ENCODE assay signal across 27 cellular contexts in genomic region chr17:11701906-11702305, GRCh38.
"Had no signal": no experiment of that assay in that cellular context is flagged by ENCODE, and none has a peak within 500 bp of the region (broad histone marks: within the 10 kb centered on the region; RNA-seq: fewer than 3 reads in every experiment).

No MANE protein-coding gene starts in this region.

- FAIRE-seq: urothelium cell line had no signal

- H3K9me3 ChIP-seq: stomach, suprapubic skin, testis, thoracic aorta, tibial artery, tibial nerve, transverse colon, upper lobe of left lung, upper lobe of right lung, uterus, vagina had no signal

- H3K27ac ChIP-seq: stomach, suprapubic skin, testis, thoracic aorta, thyroid gland, tibial artery, tibial nerve, transverse colon, upper lobe of left lung, upper lobe of right lung, uterus, vagina had no signal

- H3K36me3 ChIP-seq: stomach, suprapubic skin, thoracic aorta, thyroid gland, tibial artery, tibial nerve, transverse colon, upper lobe of left lung, upper lobe of right lung, uterus, vagina had no signal

- H3K27me3 ChIP-seq: suprapubic skin, testis, thyroid gland, tibial artery, tibial nerve, transverse colon, upper lobe of left lung, upper lobe of right lung, uterus, vagina had no signal

- ATAC-seq: stimulated activated effector memory CD8-positive, alpha-beta T cell treated with anti-CD3 and anti-CD28 coated beads, Interleukin-12 subunit alpha, Interleukin-12 subunit beta, amount 100 ng/mL, for 72 hours; stimulated activated memory B cell treated with anti-CD40 and anti-IgM and Interleukin-4, amounts not matched to agents 10 μg/mL and 1 μg/mL and 100 μg/mL, for 72 hours; stimulated activated naive B cell treated with anti-CD40 and anti-IgM and Interleukin-4, amounts not matched to agents 10 μg/mL and 1 μg/mL and 100 μg/mL, for 72 hours; stimulated activated naive CD8-positive, alpha-beta T cell treated with anti-CD3 and anti-CD28 coated beads, Interleukin-15, amount 100 ng/mL, for 72 hours; stimulated activated naive CD8-positive, alpha-beta T cell treated with anti-CD3 and anti-CD28 coated beads, Interleukin-15, Interleukin-2, amounts not matched to agents 100 U/mL and 50 U/mL, for 24 hours; upper lobe of right lung had no signal

- H3K4me1 ChIP-seq: stomach, suprapubic skin, testis, tibial artery, transverse colon, upper lobe of left lung, upper lobe of right lung, uterus, vagina had no signal

- H3K4me3 ChIP-seq: stomach, suprapubic skin, testis, thoracic aorta, thyroid gland, tibial artery, tibial nerve, transverse colon, upper lobe of left lung, upper lobe of right lung, uterus, vagina had no signal

- DNase-seq: stimulated activated CD4-positive, alpha-beta T cell treated with anti-CD3 and anti-CD28 coated beads, Interleukin-2, amount 100 ng/mL, for 48 hours; stimulated activated CD4-positive, alpha-beta T cell treated with anti-CD3 and anti-CD28 coated beads, Interleukin-4, amount 100 ng/mL, for 1 hour; stimulated activated CD4-positive, alpha-beta T cell treated with anti-CD3 and anti-CD28 coated beads, Interleukin-4, amount 100 ng/mL, for 24 hours; stimulated activated CD4-positive, alpha-beta T cell treated with anti-CD3 and anti-CD28 coated beads, Interleukin-4, amount 100 ng/mL, for 4 hours; stimulated activated CD8-positive, alpha-beta memory T cell treated with anti-CD3 and anti-CD28 coated beads, Interleukin-4, amount 100 ng/mL, for 48 hours; stimulated activated naive B cell treated with anti-CD40 and anti-IgM and Interleukin-4, amounts not matched to agents 10 μg/mL and 1 μg/mL and 100 μg/mL, for 72 hours; stimulated activated naive CD4-positive, alpha-beta T cell; stimulated activated naive CD4-positive, alpha-beta T cell treated with Interleukin-2 at 50 U/mL for 16 hours; stimulated activated naive CD8-positive, alpha-beta T cell treated with anti-CD3 and anti-CD28 coated beads, Interleukin-15, amount 100 ng/mL, for 72 hours; stimulated activated naive CD8-positive, alpha-beta T cell treated with anti-CD3 and anti-CD28 coated beads, Interleukin-15, Interleukin-2, amounts not matched to agents 100 U/mL and 50 U/mL, for 24 hours; stomach; substantia nigra; testis; thyroid gland; tibial artery; transverse colon; trophoblast cell; upper lobe of right lung; uterus had no signal
